Comparison of ENCODE assay signal across 8 cellular contexts in genomic region chr11:85947431-85948272, GRCh38.
DNase-seq lines count a peak whose midpoint lies in the region; ATAC-seq and TF ChIP-seq lines count a peak whose summit lies in the region.

No MANE protein-coding gene starts in this region.

- TF ChIP-seq CTCF in GM13977 (IDR thresholded peaks at IDR 0.05; ENCODE audit: extremely low read depth, insufficient read depth, missing control alignments): no peak
- TF ChIP-seq CTCF in hepatocyte (IDR thresholded peaks at IDR 0.05; ENCODE audit: poor library complexity): no peak

- peak overlapping the region; percentile 17 for H3K27ac ChIP-seq in hepatocyte

- H3K4me2 ChIP-seq in hepatocyte: no peak overlapping the region

- ATAC-seq in HG03175 (IDR thresholded peaks at IDR 0.05; ENCODE audit: unreplicated experiment): peak; percentile 33
- peak; percentile 93 for ATAC-seq in stimulated activated naive CD8-positive, alpha-beta T cell treated with anti-CD3 and anti-CD28 coated beads, Interleukin-15, Interleukin-2, amounts not matched to agents 100 U/mL and 50 U/mL, for 24 hours

- peaks cover 14% of the 10 kb centered on the region for H3K9me3 Mint-ChIP-seq in activated naive CD8-positive, alpha-beta T cell (ENCODE audit: low read depth)
- H3K9me3 Mint-ChIP-seq in activated naive CD4-positive, alpha-beta T cell treated with anti-CD3 and anti-CD28 coated beads, Interleukin-2, amount 10 ng/mL, durations not matched to agents 7 days and 5 days: peaks cover 26% of the 10 kb centered on the region

- H2AFZ ChIP-seq in hepatocyte: no peak overlapping the region

- H3K4me3 Mint-ChIP-seq in activated naive CD8-positive, alpha-beta T cell: no peak overlapping the region
- H3K4me3 Mint-ChIP-seq in activated naive CD4-positive, alpha-beta T cell treated with anti-CD3 and anti-CD28 coated beads, Interleukin-2, amount 10 ng/mL, durations not matched to agents 7 days and 5 days: no peak overlapping the region

- peaks cover 7% of the 10 kb centered on the region for H3K36me3 Mint-ChIP-seq in activated naive CD8-positive, alpha-beta T cell
- peaks cover 16% of the 10 kb centered on the region for H3K36me3 Mint-ChIP-seq in activated naive CD4-positive, alpha-beta T cell treated with anti-CD3 and anti-CD28 coated beads, Interleukin-2, amount 10 ng/mL, durations not matched to agents 7 days and 5 days

- peaks cover 20% of the 10 kb centered on the region for H3K4me1 Mint-ChIP-seq in activated naive CD8-positive, alpha-beta T cell (ENCODE audit: low read depth)
- peaks cover 17% of the 10 kb centered on the region for H3K4me1 Mint-ChIP-seq in activated naive CD4-positive, alpha-beta T cell treated with anti-CD3 and anti-CD28 coated beads, Interleukin-2, amount 10 ng/mL, durations not matched to agents 7 days and 5 days

- H3K27me3 ChIP-seq in hepatocyte: no peaks in the 10 kb centered on the region

- in situ Hi-C loops in GM13977 (cut with MboI; ENCODE audit: low pct_unique_long_range_greater_than_20kb, low sequenced_read_pairs, unreplicated experiment) (loop anchor here (10.0 kb wide), 1 partner anchor 347 kb away; no protein-coding TSS in a partner anchor), G401 (cut with HindIII; ENCODE audit: low sequenced_read_pairs) (no loop called here)

- CTCF ChIA-PET in activated naive CD4-positive, alpha-beta T cell treated with anti-CD3 and anti-CD28 coated beads, Interleukin-2, amount 10 ng/mL, durations not matched to agents 7 days and 5 days (lab: Charles Lee): no interaction called here

- no peak overlapping the region for H3K4me3 ChIP-seq in hepatocyte

- peak; percentile 26 for DNase-seq in GM13977 (ENCODE audit: low spot score)
- peak; percentile 19 for DNase-seq in hepatocyte (ENCODE audit: low spot score)
- peak; percentile 35 for DNase-seq in stimulated activated naive CD8-positive, alpha-beta T cell treated with anti-CD3 and anti-CD28 coated beads, Interleukin-15, Interleukin-2, amounts not matched to agents 100 U/mL and 50 U/mL, for 24 hours
- DNase-seq in G401 (ENCODE audit: low spot score): no peak
- DNase-seq in NCI-H1436 (lab: John Stamatoyannopoulos, UW): no peak
- DNase-seq in activated naive CD4-positive, alpha-beta T cell treated with anti-CD3 and anti-CD28 coated beads, Interleukin-2, amount 10 ng/mL, durations not matched to agents 7 days and 5 days: no peak

- H4K20me1 ChIP-seq in hepatocyte (ENCODE audit: insufficient read depth, poor library complexity, severe bottlenecking): no peaks in the 10 kb centered on the region

- H3K27ac Mint-ChIP-seq in activated naive CD8-positive, alpha-beta T cell: peak overlapping the region; percentile 73
- no peak overlapping the region for H3K27ac Mint-ChIP-seq in activated naive CD4-positive, alpha-beta T cell treated with anti-CD3 and anti-CD28 coated beads, Interleukin-2, amount 10 ng/mL, durations not matched to agents 7 days and 5 days

- H3K4me1 ChIP-seq in hepatocyte (ENCODE audit: insufficient read depth): no peaks in the 10 kb centered on the region

- no peaks in the 10 kb centered on the region for H3K27me3 Mint-ChIP-seq in activated naive CD8-positive, alpha-beta T cell
- no peaks in the 10 kb centered on the region for H3K27me3 Mint-ChIP-seq in activated naive CD4-positive, alpha-beta T cell treated with anti-CD3 and anti-CD28 coated beads, Interleukin-2, amount 10 ng/mL, durations not matched to agents 7 days and 5 days

- 68% methylated on average over 5 of the region's 5 CpGs for WGBS in hepatocyte (ENCODE audit: low lambda C conversion rate, missing lambda C conversion rate)

- no peaks in the 10 kb centered on the region for H3K79me2 ChIP-seq in hepatocyte

- H3K9me2 ChIP-seq in hepatocyte (replicated peaks; ENCODE audit: insufficient read depth): no peaks in the 10 kb centered on the region

- H3K36me3 ChIP-seq in hepatocyte (replicated peaks; ENCODE audit: insufficient read depth, low read depth): no peaks in the 10 kb centered on the region

- H3K9me3 ChIP-seq in hepatocyte (ENCODE audit: low read depth): no peaks in the 10 kb centered on the region

Comparison
In these comparisons a context has a peak if more than half of its experiments do, and no peak if none do; other contexts are left out.
1. DNase-seq: peak in GM13977 (single experiment), hepatocyte (single experiment) and stimulated activated naive CD8-positive, alpha-beta T cell treated with anti-CD3 and anti-CD28 coated beads, Interleukin-15, Interleukin-2, amounts not matched to agents 100 U/mL and 50 U/mL, for 24 hours (single experiment); none in G401 (single experiment), NCI-H1436 (single experiment) and activated naive CD4-positive, alpha-beta T cell treated with anti-CD3 and anti-CD28 coated beads, Interleukin-2, amount 10 ng/mL, durations not matched to agents 7 days and 5 days (single experiment).